Comparison of ENCODE assay signal across 30 cellular contexts in the genomic region with DNA sequence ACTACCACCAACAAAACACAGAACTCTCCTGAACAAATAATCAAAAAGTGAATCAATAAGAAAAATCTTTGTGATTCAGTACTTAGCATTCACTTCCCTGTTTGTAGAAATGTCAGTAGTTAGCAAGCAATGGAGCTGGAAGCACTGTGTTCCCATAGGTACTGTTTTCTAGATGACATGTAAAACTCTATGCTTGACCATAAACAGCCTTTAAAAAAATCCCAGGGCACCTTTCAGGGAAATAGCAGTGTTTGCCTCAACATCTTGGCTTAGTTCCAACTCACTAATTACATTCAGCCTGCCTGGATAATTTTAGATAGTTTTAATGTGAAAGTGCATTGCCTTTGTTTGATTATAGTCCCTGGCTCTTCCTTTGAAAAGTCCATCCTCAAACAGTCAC.
DNase-seq lines count a peak whose midpoint lies in the region; ATAC-seq and TF ChIP-seq lines count a peak whose summit lies in the region.
"Had no signal": no experiment of that assay in that cellular context is flagged by ENCODE, and none has a peak within 500 bp of the region (broad histone marks: within the 10 kb centered on the region; RNA-seq: fewer than 3 reads in every experiment).

No MANE protein-coding gene starts in this region.

- H4K20me1 ChIP-seq in SK-N-SH (ENCODE audit: insufficient read depth) = no peaks in the 10 kb centered on the region
- H4K20me1 ChIP-seq: BLaER1 had no signal

- H3K27ac Mint-ChIP-seq in CD8-positive, alpha-beta T cell = no peak overlapping the region
- H3K27ac Mint-ChIP-seq: activated CD8-positive, alpha-beta T cell treated with anti-CD3 and anti-CD28 coated beads, Interleukin-2, amount 10 ng/mL, durations not matched to agents 7 days and 5 days; activated naive CD8-positive, alpha-beta T cell; activated T-helper 2 cell treated with anti-CD3 and anti-CD28 coated beads, Interferon-gamma antibody, Interleukin-2, Interleukin-4, amounts not matched to agents 10 μg/mL and 5 μg/mL and 100 μg/mL, durations not matched to agents 14 hours and 24 hours and 36 hours; effector memory CD8-positive, alpha-beta T cell; memory B cell; nephron had no signal

- H3K27ac ChIP-seq in SK-N-SH (ENCODE audit: low read depth in 2 of 2, low read length in 1 of 2) = peak overlapping the region in 1 of 2 experiments; percentile 36; a peak in 2 of 4 replicates
- no peak overlapping the region for H3K27ac ChIP-seq in coronary artery
- H3K27ac ChIP-seq in CD8-positive, alpha-beta T cell (ENCODE audit: low read depth, low read length) = no peak overlapping the region
- H3K27ac ChIP-seq: BLaER1, colonic mucosa, skin epidermis, upper lobe of left lung, VCaP had no signal

- intact Hi-C loops in CD8-positive, alpha-beta T cell (cut with DNase I, micrococcal nuclease) = no loop called here

- TF ChIP-seq CTCF in SK-N-SH (IDR thresholded peaks at IDR 0.05) (no peak), coronary artery (IDR thresholded peaks at IDR 0.05) (no peak)
- no peak for TF ChIP-seq CTCF in CD8-positive, alpha-beta T cell (IDR thresholded peaks at IDR 0.05)

- in situ Hi-C loops in G401 (cut with HindIII; ENCODE audit: low sequenced_read_pairs) = no loop called here

- DNase-seq in G401 (ENCODE audit: low spot score) (peak; percentile 32), NCI-H1436 (lab: John Stamatoyannopoulos, UW) (peak; percentile 58), NCI-H2227 (lab: John Stamatoyannopoulos, UW; ENCODE audit: unreplicated experiment) (peak; percentile 41), SK-N-SH (peak; percentile 16), coronary artery (ENCODE audit: low spot score) (no peak)
- DNase-seq in CD8-positive, alpha-beta T cell = no peak
- DNase-seq in stimulated activated CD4-positive, alpha-beta T cell treated with anti-CD3 and anti-CD28 coated beads, Interleukin-12 subunit alpha, Interleukin-12 subunit beta, amount 100 ng/mL, for 4 hours = no peak
- DNase-seq: activated CD4-positive, alpha-beta T cell treated with anti-CD3 and anti-CD28 coated beads for 4 hours; activated CD8-positive, alpha-beta T cell treated with anti-CD3 and anti-CD28 coated beads, Interleukin-2, amount 10 ng/mL, durations not matched to agents 7 days and 5 days; aorta; colonic mucosa; effector memory CD8-positive, alpha-beta T cell; Karpas-422; left colon; NCI-H187 treated with DMSO at 0.1 percent for 48 hours; NCI-H510A treated with DMSO at 0.1 percent for 48 hours; SIG-M5; stimulated activated naive CD4-positive, alpha-beta T cell; T1000; upper lobe of left lung had no signal

- POLR2A ChIA-PET in SK-N-SH (lab: Yijun Ruan, JAX) = no interaction called here
- POLR2A ChIA-PET in CD8-positive, alpha-beta T cell (lab: Charles Lee) = no interaction called here

- TF ChIP-seq RAD21 in SK-N-SH (IDR thresholded peaks at IDR 0.05; ENCODE audit: low read length) = no peak

- no peaks in the 10 kb centered on the region for H3K4me1 Mint-ChIP-seq in CD8-positive, alpha-beta T cell (ENCODE audit: low read depth)
- H3K4me1 Mint-ChIP-seq: memory B cell, nephron had no signal

- CTCF ChIA-PET in SK-N-SH (lab: Yijun Ruan, JAX) = no interaction called here
- CTCF ChIA-PET in CD8-positive, alpha-beta T cell (lab: Charles Lee) = no interaction called here

- H3K4me3 ChIP-seq in SK-N-SH (ENCODE audit: low read depth in 2 of 2, low read length in 1 of 2) = no peak overlapping the region
- no peak overlapping the region for H3K4me3 ChIP-seq in coronary artery
- H3K4me3 ChIP-seq in CD8-positive, alpha-beta T cell (ENCODE audit: low read depth, low read length) = no peak overlapping the region
- H3K4me3 ChIP-seq: BLaER1, colonic mucosa, skin epidermis, upper lobe of left lung had no signal

- TF ChIP-seq EP300 in SK-N-SH (IDR thresholded peaks at IDR 0.05; ENCODE audit: borderline replicate concordance in 1 of 2, low read depth in 1 of 2, low read length in 1 of 2) = no peak

- H3K79me2 ChIP-seq in SK-N-SH (ENCODE audit: insufficient read depth) = no peaks in the 10 kb centered on the region

- no peaks in the 10 kb centered on the region; a peak in 3 of 4 replicates for H3K4me1 ChIP-seq in SK-N-SH (ENCODE audit: control insufficient read depth in 1 of 2, insufficient read depth in 2 of 2, low read depth in 1 of 2, low read length in 1 of 2)
- H3K4me1 ChIP-seq in CD8-positive, alpha-beta T cell (ENCODE audit: insufficient read depth, low read length) = no peaks in the 10 kb centered on the region
- H3K4me1 ChIP-seq: BLaER1, colonic mucosa, upper lobe of left lung had no signal

- H3K9me3 Mint-ChIP-seq in CD8-positive, alpha-beta T cell = peaks cover 12% of the 10 kb centered on the region

- H3F3A ChIP-seq in SK-N-SH (replicated peaks; ENCODE audit: insufficient read depth) = no peaks in the 10 kb centered on the region

- no peak overlapping the region for H2AFZ ChIP-seq in SK-N-SH (ENCODE audit: low read depth)

- H3K9me2 ChIP-seq in SK-N-SH = no peaks in the 10 kb centered on the region

- H3K4me3 Mint-ChIP-seq in CD8-positive, alpha-beta T cell = no peak overlapping the region
- H3K4me3 Mint-ChIP-seq: activated CD8-positive, alpha-beta T cell treated with anti-CD3 and anti-CD28 coated beads, Interleukin-2, amount 10 ng/mL, durations not matched to agents 7 days and 5 days; activated naive CD8-positive, alpha-beta T cell; effector memory CD8-positive, alpha-beta T cell; memory B cell; nephron had no signal

- no peaks in the 10 kb centered on the region for H3K27me3 Mint-ChIP-seq in CD8-positive, alpha-beta T cell (ENCODE audit: low read depth)
- H3K27me3 Mint-ChIP-seq: activated naive CD8-positive, alpha-beta T cell; effector memory CD8-positive, alpha-beta T cell; memory B cell had no signal

- no peaks in the 10 kb centered on the region for H3K36me3 ChIP-seq in SK-N-SH (replicated peaks in 1 of 2; ENCODE audit: control insufficient read depth in 1 of 2, insufficient read depth in 2 of 2, low read length in 1 of 2)
- H3K36me3 ChIP-seq in CD8-positive, alpha-beta T cell (ENCODE audit: insufficient read depth, low read length) = no peaks in the 10 kb centered on the region
- H3K36me3 ChIP-seq: BLaER1, colonic mucosa, upper lobe of left lung had no signal

- H3K4me2 ChIP-seq in SK-N-SH = no peak overlapping the region
- H3K4me2 ChIP-seq: BLaER1 had no signal

- ATAC-seq in CD8-positive, alpha-beta T cell = no peak
- ATAC-seq in HG03432 (IDR thresholded peaks at IDR 0.05; ENCODE audit: unreplicated experiment) = no peak
- ATAC-seq: activated CD8-positive, alpha-beta T cell treated with anti-CD3 and anti-CD28 coated beads, Interleukin-2, amount 10 ng/mL, durations not matched to agents 7 days and 5 days; effector memory CD8-positive, alpha-beta T cell; HCT116; left colon; Panc1 had no signal

- no peaks in the 10 kb centered on the region; the same call in 1 of the 2 replicates for H3K9me3 ChIP-seq in SK-N-SH
- no peaks in the 10 kb centered on the region for H3K9me3 ChIP-seq in CD8-positive, alpha-beta T cell (ENCODE audit: low read length)
- H3K9me3 ChIP-seq: BLaER1, colonic mucosa had no signal

- H3K9ac ChIP-seq in SK-N-SH = no peak overlapping the region
- H3K9ac ChIP-seq: BLaER1 had no signal

- no peaks in the 10 kb centered on the region for H3K36me3 Mint-ChIP-seq in CD8-positive, alpha-beta T cell
- H3K36me3 Mint-ChIP-seq: activated naive CD8-positive, alpha-beta T cell; memory B cell had no signal

- no peaks in the 10 kb centered on the region for H3K27me3 ChIP-seq in SK-N-SH (ENCODE audit: insufficient read depth)
- H3K27me3 ChIP-seq in CD8-positive, alpha-beta T cell (ENCODE audit: insufficient read depth, low read length) = no peaks in the 10 kb centered on the region
- H3K27me3 ChIP-seq: BLaER1, colonic mucosa, upper lobe of left lung had no signal

TF ChIP-seq in SK-N-SH, 30 proteins besides CTCF, POLR2A, EP300 and RAD21:
- TF ChIP-seq FOXJ3 (CRISPR knock-in tag; IDR thresholded peaks at IDR 0.05) = no peak
- TF ChIP-seq SIN3A (IDR thresholded peaks at IDR 0.05; ENCODE audit: borderline replicate concordance, low read depth, low read length) = no peak
- TF ChIP-seq, protein P1, sequence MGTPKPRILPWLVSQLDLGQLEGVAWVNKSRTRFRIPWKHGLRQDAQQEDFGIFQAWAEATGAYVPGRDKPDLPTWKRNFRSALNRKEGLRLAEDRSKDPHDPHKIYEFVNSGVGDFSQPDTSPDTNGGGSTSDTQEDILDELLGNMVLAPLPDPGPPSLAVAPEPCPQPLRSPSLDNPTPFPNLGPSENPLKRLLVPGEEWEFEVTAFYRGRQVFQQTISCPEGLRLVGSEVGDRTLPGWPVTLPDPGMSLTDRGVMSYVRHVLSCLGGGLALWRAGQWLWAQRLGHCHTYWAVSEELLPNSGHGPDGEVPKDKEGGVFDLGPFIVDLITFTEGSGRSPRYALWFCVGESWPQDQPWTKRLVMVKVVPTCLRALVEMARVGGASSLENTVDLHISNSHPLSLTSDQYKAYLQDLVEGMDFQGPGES (IDR thresholded peaks at IDR 0.05; ENCODE audit: low read depth, low read length) = no peak
- TF ChIP-seq TEAD4 (IDR thresholded peaks at IDR 0.05; ENCODE audit: borderline replicate concordance, insufficient read depth) = no peak
- TF ChIP-seq JUND (IDR thresholded peaks at IDR 0.05) = no peak
- TF ChIP-seq, protein P2, sequence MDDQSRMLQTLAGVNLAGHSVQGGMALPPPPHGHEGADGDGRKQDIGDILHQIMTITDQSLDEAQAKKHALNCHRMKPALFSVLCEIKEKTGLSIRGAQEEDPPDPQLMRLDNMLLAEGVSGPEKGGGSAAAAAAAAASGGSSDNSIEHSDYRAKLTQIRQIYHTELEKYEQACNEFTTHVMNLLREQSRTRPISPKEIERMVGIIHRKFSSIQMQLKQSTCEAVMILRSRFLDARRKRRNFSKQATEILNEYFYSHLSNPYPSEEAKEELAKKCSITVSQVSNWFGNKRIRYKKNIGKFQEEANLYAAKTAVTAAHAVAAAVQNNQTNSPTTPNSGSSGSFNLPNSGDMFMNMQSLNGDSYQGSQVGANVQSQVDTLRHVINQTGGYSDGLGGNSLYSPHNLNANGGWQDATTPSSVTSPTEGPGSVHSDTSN (IDR thresholded peaks at IDR 0.05) = no peak

Comparison
In these comparisons a context has a peak if more than half of its experiments do, and no peak if none do; other contexts are left out.
1. DNase-seq: peak in G401 (single experiment), NCI-H1436 (single experiment), NCI-H2227 (single experiment) and SK-N-SH (single experiment); none in coronary artery (single experiment), CD8-positive, alpha-beta T cell (0 of 7) and stimulated activated CD4-positive, alpha-beta T cell treated with anti-CD3 and anti-CD28 coated beads, Interleukin-12 subunit alpha, Interleukin-12 subunit beta, amount 100 ng/mL, for 4 hours (single experiment).